15 cellular contexts compared by ENCODE assay signal in genomic region chr15:59400103-59400813, GRCh38. TPM values are rescaled to one million over a fixed set of nuclear protein-coding genes. Genes with fewer than 3 reads are reported as not detected.
DNase-seq lines count a peak whose midpoint lies in the region; ATAC-seq, FAIRE-seq and TF ChIP-seq lines count a peak whose summit lies in the region.
"Had no signal": no experiment of that assay in that cellular context is flagged by ENCODE, and none has a peak within 500 bp of the region (broad histone marks: within the 10 kb centered on the region; RNA-seq: fewer than 3 reads in every experiment).

No MANE protein-coding gene starts in this region.

- H3K4me2 ChIP-seq in GM23338: no peak overlapping the region
- H3K4me2 ChIP-seq: PC-9 had no signal

- H3K36me3 Mint-ChIP-seq in GM23338 (ENCODE audit: low read depth): no peaks in the 10 kb centered on the region
- no peaks in the 10 kb centered on the region for H3K36me3 Mint-ChIP-seq in memory B cell
- H3K36me3 Mint-ChIP-seq: activated CD4-positive, alpha-beta memory T cell treated with anti-CD3 and anti-CD28 coated beads for 36 hours had no signal

- no peaks in the 10 kb centered on the region for H3K36me3 ChIP-seq in GM23338 (ENCODE audit: insufficient read depth)
- H3K36me3 ChIP-seq: stomach had no signal

- peaks cover 43% of the 10 kb centered on the region for H3K4me1 ChIP-seq in GM23338 (ENCODE audit: insufficient read depth)

- no peak overlapping the region for H3K4me3 ChIP-seq in GM23338
- H3K4me3 ChIP-seq: PC-9, stomach had no signal

- peaks cover 33% of the 10 kb centered on the region for H3K4me1 Mint-ChIP-seq in GM23338
- H3K4me1 Mint-ChIP-seq in memory B cell: peaks cover 50% of the 10 kb centered on the region

- peak overlapping the region; percentile 91 for H2AFZ ChIP-seq in GM23338
- H2AFZ ChIP-seq: PC-9 had no signal

- no peak for TF ChIP-seq POLR2A in GM12892 (IDR thresholded peaks at IDR 0.05; ENCODE audit: low read depth, low read length)

- no peak for TF ChIP-seq CTCF in GM23338 (conservative IDR thresholded peaks at IDR 0.05; ENCODE audit: low read depth in 2 of 2)

- H3K27me3 Mint-ChIP-seq in GM23338 (ENCODE audit: insufficient read depth, low read depth, poor library complexity): peaks cover 11% of the 10 kb centered on the region
- H3K27me3 Mint-ChIP-seq in memory B cell: no peaks in the 10 kb centered on the region

- H3K9me3 Mint-ChIP-seq in GM23338 (no peaks in the 10 kb centered on the region), memory B cell (no peaks in the 10 kb centered on the region)
- H3K9me3 Mint-ChIP-seq: activated CD4-positive, alpha-beta memory T cell treated with anti-CD3 and anti-CD28 coated beads for 36 hours; T-helper 1 cell treated with Interleukin-12 subunit alpha and Interleukin-12 subunit beta and Interleukin-4 antibody, amounts not matched to agents 30 μg/mL and 1 μg/mL, for 36 hours had no signal

- H3K27ac ChIP-seq in GM23338 (ENCODE audit: low read depth): no peak overlapping the region
- H3K27ac ChIP-seq: PC-9, stomach had no signal

- no peaks in the 10 kb centered on the region for H4K20me1 ChIP-seq in GM23338 (replicated peaks; ENCODE audit: insufficient read depth)

- ATAC-seq in GM23338 (peak; percentile 54), HG03521 (IDR thresholded peaks at IDR 0.05; ENCODE audit: unreplicated experiment) (peak; percentile 28), memory B cell (ENCODE audit: low read depth) (no peak), GM21447 (IDR thresholded peaks at IDR 0.05; ENCODE audit: unreplicated experiment) (no peak)

- H3K79me2 ChIP-seq in GM23338 (replicated peaks; ENCODE audit: insufficient read depth): no peaks in the 10 kb centered on the region

- no peak for DNase-seq in GM12892 (ENCODE audit: insufficient read length)
- peak; percentile 24 for DNase-seq in GM23338 (ENCODE audit: low spot score)
- DNase-seq in memory B cell (ENCODE audit: low spot score in 2 of 2): no peak
- DNase-seq in SKM-1 (lab: John Stamatoyannopoulos, UW; ENCODE audit: unreplicated experiment): no peak
- DNase-seq in NCI-H446 (lab: John Stamatoyannopoulos, UW): no peak
- no peak for DNase-seq in epidermal melanocyte (ENCODE audit: insufficient read length, low spot score)
- DNase-seq: activated CD4-positive, alpha-beta memory T cell treated with anti-CD3 and anti-CD28 coated beads for 36 hours; activated naive CD4-positive, alpha-beta T cell treated with anti-CD3 and anti-CD28 coated beads, Interleukin-2, amount 50 U/mL, for 16 hours; central memory CD4-positive, alpha-beta T cell; PC-9; stimulated activated CD4-positive, alpha-beta T cell treated with anti-CD3 and anti-CD28 coated beads, Interleukin-2, amount 100 ng/mL, for 48 hours; stomach had no signal

- 0 out of 2 replicates have a peak, but pooled peaks cover 3% of the 10 kb centered on the region for H3F3A ChIP-seq in GM23338 (replicated peaks; ENCODE audit: low read depth)

- no peaks in the 10 kb centered on the region for H3K9me2 ChIP-seq in GM23338 (ENCODE audit: insufficient read depth)

- FAIRE-seq in GM12892 (lab: Jason Lieb, UNC): peak; percentile 17

- H3K27ac Mint-ChIP-seq in GM23338 (no peak overlapping the region), memory B cell (peak overlapping the region; percentile 58)
- H3K27ac Mint-ChIP-seq: activated CD4-positive, alpha-beta memory T cell treated with anti-CD3 and anti-CD28 coated beads for 36 hours; T-helper 1 cell treated with Interleukin-12 subunit alpha and Interleukin-12 subunit beta and Interleukin-4 antibody, amounts not matched to agents 30 μg/mL and 1 μg/mL, for 36 hours had no signal

- peaks cover 22% of the 10 kb centered on the region; the same call in 1 of the 2 replicates for H3K27me3 ChIP-seq in GM23338 (ENCODE audit: insufficient read depth)
- H3K27me3 ChIP-seq: stomach had no signal

- H3K4me3 Mint-ChIP-seq in GM23338: no peak overlapping the region
- peak overlapping the region; percentile 68 for H3K4me3 Mint-ChIP-seq in memory B cell
- H3K4me3 Mint-ChIP-seq: activated CD4-positive, alpha-beta memory T cell treated with anti-CD3 and anti-CD28 coated beads for 36 hours; T-helper 1 cell treated with Interleukin-12 subunit alpha and Interleukin-12 subunit beta and Interleukin-4 antibody, amounts not matched to agents 30 μg/mL and 1 μg/mL, for 36 hours had no signal

TF ChIP-seq in GM23338, 12 proteins besides CTCF, POLR2A, EP300 and RAD21:
- TF ChIP-seq POLR2AphosphoS5 (IDR thresholded peaks at IDR 0.05; ENCODE audit: low read depth) (no peak), STAT1 (IDR thresholded peaks at IDR 0.05; ENCODE audit: unreplicated experiment) (no peak), JUNB (IDR thresholded peaks at IDR 0.05; ENCODE audit: unreplicated experiment) (no peak), EZH2phosphoT487 (IDR thresholded peaks at IDR 0.05; ENCODE audit: unreplicated experiment) (no peak), EZH2 (IDR thresholded peaks at IDR 0.05; ENCODE audit: low read depth, unreplicated experiment) (no peak)

RNA-seq across cellular contexts. Expression of gene MYO1E, which starts 27.6 kb away (rescaled TPM):
- polyA plus RNA-seq in GM12892 (2012; ENCODE audit: missing spikeins): 102 TPM
- total RNA-seq in GM23338 (2014; rRNA removed; shearing (Covaris generic)): 99.4 and 131 TPM in 2 replicates
- polyA plus RNA-seq in GM23338 (2016; fragmentation: Nextera tagmentation; extraction: Ambion mirVana): 68.3 and 70.7 TPM in 2 replicates

RNA-seq across cellular contexts. Expression of gene FAM81A, which starts 37.7 kb away (rescaled TPM):
- 18.4 TPM for polyA plus RNA-seq in GM12892 (2012; ENCODE audit: missing spikeins)
- 1.7 and 4.1 TPM in 2 replicates for total RNA-seq in GM23338 (2014; rRNA removed; shearing (Covaris generic))
- polyA plus RNA-seq in GM23338 (2016; fragmentation: Nextera tagmentation; extraction: Ambion mirVana): 0.73 and 1.1 TPM in 2 replicates
- total RNA-seq: activated CD4-positive, alpha-beta memory T cell treated with anti-CD3 and anti-CD28 coated beads for 36 hours had no signal

Comparison
In these comparisons a context has a peak if more than half of its experiments do, and no peak if none do; other contexts are left out.
1. ATAC-seq: peak in GM23338 (single experiment) and HG03521 (single experiment); none in memory B cell (single experiment) and GM21447 (single experiment).